In genomic region chr6:33213166-33213988, GRCh38 we compare ENCODE assay signal across 8 cellular contexts. TPM values are rescaled to one million over a fixed set of nuclear protein-coding genes. Genes with fewer than 3 reads are reported as not detected.
DNase-seq lines count a peak whose midpoint lies in the region; ATAC-seq and TF ChIP-seq lines count a peak whose summit lies in the region.

No MANE protein-coding gene starts in this region.

- DNase-seq in EL: peak; percentile 34
- peak; percentile 65 for DNase-seq in NB4 (ENCODE audit: low read depth)
- peak in 2 of 10 donors; percentile 45 to 61 for DNase-seq in dorsolateral prefrontal cortex
- DNase-seq in mesenchymal stem cell: peak; percentile 34
- DNase-seq in SHP77 treated with DMSO at 0.1 percent for 48 hours (lab: John Stamatoyannopoulos, UW): no peak

- no peak overlapping the region for H2BK120ac ChIP-seq in mesenchymal stem cell (ENCODE audit: low read depth, low read length)

- WGBS in mesenchymal stem cell: 1% methylated on average over 40 of the region's 43 CpGs
- under 1% methylated on average over 43 of the region's 43 CpGs for WGBS in urinary bladder

- H3K14ac ChIP-seq in mesenchymal stem cell (ENCODE audit: low read length in 2 of 2): peak overlapping the region in 1 of 2 experiments; percentile 53

- H3K27ac ChIP-seq in dorsolateral prefrontal cortex (peak overlapping the region in 8 of 59 donors; percentile 8 to 75 (median 31)), mesenchymal stem cell (ENCODE audit: low read length, poor library complexity, severe bottlenecking) (no peak overlapping the region), urinary bladder (ENCODE audit: low read depth) (no peak overlapping the region)

- H2BK15ac ChIP-seq in mesenchymal stem cell (ENCODE audit: low read depth, poor library complexity, severe bottlenecking): no peak overlapping the region

- no peaks in the 10 kb centered on the region for H3K9me3 ChIP-seq in mesenchymal stem cell (ENCODE audit: control insufficient read depth, low read length)

- no peak overlapping the region for H2AK5ac ChIP-seq in mesenchymal stem cell (ENCODE audit: low read length, severe bottlenecking)

- H2AFZ ChIP-seq in mesenchymal stem cell (ENCODE audit: low read depth, low read length): no peak overlapping the region

- H3K23ac ChIP-seq in mesenchymal stem cell (ENCODE audit: low read length in 2 of 2): peak overlapping the region in 1 of 2 experiments; percentile 15

- no peak for TF ChIP-seq POLR2A in NB4 (IDR thresholded peaks at IDR 0.05; ENCODE audit: extremely low read depth, insufficient read length)

- H3K4me3 ChIP-seq in NB4 (ENCODE audit: low read depth, low read length) (peak overlapping the region; percentile 42), dorsolateral prefrontal cortex (peak overlapping the region; percentile 25 to 76 (median 57)), mesenchymal stem cell (ENCODE audit: insufficient read depth in 1 of 2, low read depth in 1 of 2, low read length in 2 of 2) (peak overlapping the region; percentile 53 to 95), urinary bladder (ENCODE audit: low read depth, low read length) (peak overlapping the region; percentile 31)

- peak overlapping the region; percentile 92 for H4K8ac ChIP-seq in mesenchymal stem cell (ENCODE audit: low read length)

- peak overlapping the region; percentile 88 for H4K91ac ChIP-seq in mesenchymal stem cell (ENCODE audit: low read length)

- intact Hi-C loops in dorsolateral prefrontal cortex (cut with DNase I): no loop called here

- TF ChIP-seq CTCF in NB4 (IDR thresholded peaks at IDR 0.05; ENCODE audit: low read depth, low read length) (no peak), dorsolateral prefrontal cortex (IDR thresholded peaks at IDR 0.05 in 54 of 56, conservative IDR thresholded peaks at IDR 0.05 in 2 of 56; ENCODE audit: low read depth in 1 of 56, partially characterized antibody in 56 of 56) (no peak)

- peak overlapping the region; percentile 85 for H3K4me2 ChIP-seq in mesenchymal stem cell (ENCODE audit: low read length, poor library complexity, severe bottlenecking)

- H3K27me3 ChIP-seq in dorsolateral prefrontal cortex (peaks cover 0 to 7% (median 0%) of the 10 kb centered on the region in 45 donors), mesenchymal stem cell (ENCODE audit: control insufficient read depth in 1 of 2, insufficient read depth in 1 of 2, low read length in 2 of 2) (peaks cover 7 to 25% of the 10 kb centered on the region in 2 experiments)

- H3K36me3 ChIP-seq in mesenchymal stem cell (ENCODE audit: control insufficient read depth in 1 of 2, insufficient read depth in 2 of 2, low read depth in 1 of 2, low read length in 2 of 2) (peaks cover 27 to 29% of the 10 kb centered on the region in 2 experiments), urinary bladder (ENCODE audit: insufficient read depth) (no peaks in the 10 kb centered on the region)

- peaks cover 5% of the 10 kb centered on the region for H3K79me1 ChIP-seq in mesenchymal stem cell (replicated peaks; ENCODE audit: low read length, poor library complexity, severe bottlenecking)

- peak overlapping the region in 1 of 2 experiments; percentile 33 for H2BK12ac ChIP-seq in mesenchymal stem cell (ENCODE audit: low read length in 2 of 2)

- peak overlapping the region; percentile 79 to 80 for H3K18ac ChIP-seq in mesenchymal stem cell (ENCODE audit: low read depth in 1 of 2, low read length in 2 of 2)

- no peak overlapping the region for H2BK5ac ChIP-seq in mesenchymal stem cell (ENCODE audit: low read depth, low read length, poor library complexity, severe bottlenecking)

- peak overlapping the region; percentile 64 to 94 for H3K4ac ChIP-seq in mesenchymal stem cell (ENCODE audit: low read depth in 1 of 2, low read length in 2 of 2)

- H3K9ac ChIP-seq in mesenchymal stem cell (ENCODE audit: low read length): peak overlapping the region; percentile 89

- ATAC-seq in HG03439 (IDR thresholded peaks at IDR 0.05; ENCODE audit: unreplicated experiment) (no peak), GM19467 (IDR thresholded peaks at IDR 0.05; ENCODE audit: unreplicated experiment) (no peak)

- peaks cover 11% of the 10 kb centered on the region for H3K4me1 ChIP-seq in mesenchymal stem cell (ENCODE audit: control insufficient read depth, insufficient read depth, low read depth, low read length)
- no peaks in the 10 kb centered on the region for H3K4me1 ChIP-seq in urinary bladder (ENCODE audit: insufficient read depth)

RNA-seq across cellular contexts. Expression of gene RING1, which starts 5.1 kb away (rescaled TPM):
- total RNA-seq in dorsolateral prefrontal cortex (10 to 100 TPM; 36.6 to 62.1 (median 48.0) TPM), urinary bladder (19.1 TPM)
- 45.1 TPM for polyA plus RNA-seq in mesenchymal stem cell (2013, experiment 1 of 2)
- 46.6 TPM for polyA plus RNA-seq in mesenchymal stem cell (2013, experiment 2 of 2)
- 48.3 TPM for polyA plus RNA-seq in urinary bladder

RNA-seq across cellular contexts. Expression of gene HSD17B8, which starts 8.9 kb away (rescaled TPM):
- total RNA-seq in dorsolateral prefrontal cortex (10 to 100 TPM in 2 of 120 experiments, 1 to 10 TPM in 118; 2.0 to 15.0 (median 5.2) TPM), urinary bladder (7.6 TPM)
- 3.9 TPM for polyA plus RNA-seq in mesenchymal stem cell (2013, experiment 1 of 2)
- 3.5 TPM for polyA plus RNA-seq in mesenchymal stem cell (2013, experiment 2 of 2)
- polyA plus RNA-seq in urinary bladder: 17.3 TPM

RNA-seq across cellular contexts. Expression of gene SLC39A7, which starts 12.7 kb away (rescaled TPM):
- total RNA-seq in dorsolateral prefrontal cortex: 10 to 100 TPM; 23.7 to 48.3 (median 35.6) TPM
- polyA plus RNA-seq in mesenchymal stem cell (2013, experiment 1 of 2): 120 TPM
- 117 TPM for polyA plus RNA-seq in mesenchymal stem cell (2013, experiment 2 of 2)
- total RNA-seq in urinary bladder: 60.0 TPM
- 77.1 TPM for polyA plus RNA-seq in urinary bladder

RNA-seq across cellular contexts. Expression of gene RXRB, which starts 12.9 kb away (rescaled TPM):
- total RNA-seq in dorsolateral prefrontal cortex (10 to 100 TPM; 47.2 to 81.0 (median 62.9) TPM), urinary bladder (21.4 TPM)
- 20.3 TPM for polyA plus RNA-seq in mesenchymal stem cell (2013, experiment 1 of 2)
- polyA plus RNA-seq in mesenchymal stem cell (2013, experiment 2 of 2): 20.2 TPM
- polyA plus RNA-seq in urinary bladder: 41.6 TPM

RNA-seq across cellular contexts. Expression of gene COL11A2, which starts 21.1 kb away (rescaled TPM):
- total RNA-seq in dorsolateral prefrontal cortex (10 to 100 TPM in 31 of 120 experiments, 1 to 10 TPM in 89; 3.6 to 21.1 (median 8.3) TPM), urinary bladder (1.3 TPM)
- 0.44 TPM for polyA plus RNA-seq in mesenchymal stem cell (2013, experiment 1 of 2)
- polyA plus RNA-seq in mesenchymal stem cell (2013, experiment 2 of 2): 0.37 TPM
- polyA plus RNA-seq in urinary bladder: 0.30 TPM
